In genomic region chr6:143578054-143578453, GRCh38 we compare ENCODE assay signal across 33 cellular contexts.
"Had no signal": no experiment of that assay in that cellular context is flagged by ENCODE, and none has a peak within 500 bp of the region (broad histone marks: within the 10 kb centered on the region; RNA-seq: fewer than 3 reads in every experiment).

No MANE protein-coding gene starts in this region.

- H3K36me3 ChIP-seq: adrenal gland, breast epithelium, Peyer's patch, WERI-Rb-1 had no signal

- H3K4me3 ChIP-seq: adrenal gland, body of pancreas, breast epithelium, Peyer's patch had no signal

- H3K9me3 ChIP-seq: adrenal gland, body of pancreas, breast epithelium, Peyer's patch had no signal

- H3K4me1 ChIP-seq: body of pancreas, breast epithelium, Peyer's patch had no signal

- H3K27ac ChIP-seq: adrenal gland, body of pancreas, breast epithelium, Peyer's patch, WERI-Rb-1 had no signal

- DNase-seq: activated CD4-positive, alpha-beta memory T cell treated with anti-CD3 and anti-CD28 coated beads for 36 hours; activated CD4-positive, alpha-beta T cell treated with anti-CD3 and anti-CD28 coated beads, Interleukin-2, amount 10 ng/mL, durations not matched to agents 7 days and 5 days; activated CD4-positive, CD25-positive, alpha-beta regulatory T cell; activated CD8-positive, alpha-beta memory T cell treated with anti-CD3 and anti-CD28 coated beads for 24 hours; activated gamma-delta T cell; activated naive CD4-positive, alpha-beta T cell treated with Interleukin-2 at 50 U/mL for 16 hours; activated T-cell treated with anti-CD3 and anti-CD28 coated beads, Interleukin-2, amount 50 U/mL, for 1 hour; activated T-cell treated with anti-CD3 and anti-CD28 coated beads, Interleukin-2, amount 50 U/mL, for 72 hours; adrenal gland; body of pancreas; caudate nucleus; NCI-H1048; NCI-H1105 treated with DMSO at 0.1 percent for 48 hours; NCI-H1436; NCI-H1694; NCI-H1930; NCI-H2081 treated with DMSO at 0.1 percent for 48 hours; NCI-H226; NCI-H510A; NCI-H526; NCI-H748 treated with DMSO at 0.1 percent for 48 hours; NK-92 treated with Interleukin-12 subunit alpha and Interleukin-12 subunit beta, amount 100 ng/mL, for 24 hours; PC-3; Peyer's patch; RPMI8226; SHP77 treated with DMSO at 0.1 percent for 48 hours; SW 1271; T-helper 1 cell; T1000; WERI-Rb-1 had no signal

- H3K27me3 ChIP-seq: adrenal gland, body of pancreas, breast epithelium, Peyer's patch had no signal

- H3K4me3 Mint-ChIP-seq: activated CD4-positive, alpha-beta memory T cell treated with anti-CD3 and anti-CD28 coated beads for 36 hours; activated CD4-positive, alpha-beta T cell treated with anti-CD3 and anti-CD28 coated beads, Interleukin-2, amount 10 ng/mL, durations not matched to agents 7 days and 5 days; activated T-cell treated with anti-CD3 and anti-CD28 coated beads, Interleukin-2, amount 50 U/mL, for 72 hours had no signal

- ATAC-seq: activated naive CD4-positive, alpha-beta T cell treated with anti-CD3 and anti-CD28 coated beads, Interleukin-2, amount 50 U/mL, for 72 hours; activated T-cell treated with anti-CD3 and anti-CD28 coated beads, Interleukin-2, amount 50 U/mL, for 72 hours; body of pancreas; PC-3 had no signal

- H3K27ac Mint-ChIP-seq: activated CD4-positive, alpha-beta memory T cell treated with anti-CD3 and anti-CD28 coated beads for 36 hours; activated CD4-positive, alpha-beta T cell treated with anti-CD3 and anti-CD28 coated beads, Interleukin-2, amount 10 ng/mL, durations not matched to agents 7 days and 5 days; activated T-helper 2 cell treated with anti-CD3 and anti-CD28 coated beads, Interferon-gamma antibody, Interleukin-2, Interleukin-4, amounts not matched to agents 10 μg/mL and 5 μg/mL and 100 μg/mL, durations not matched to agents 14 hours and 24 hours and 36 hours had no signal

- H3K27me3 Mint-ChIP-seq: activated CD4-positive, alpha-beta memory T cell treated with anti-CD3 and anti-CD28 coated beads for 36 hours; activated CD4-positive, alpha-beta T cell treated with anti-CD3 and anti-CD28 coated beads, Interleukin-2, amount 10 ng/mL, durations not matched to agents 7 days and 5 days had no signal

- H3K9me3 Mint-ChIP-seq: activated CD4-positive, alpha-beta memory T cell treated with anti-CD3 and anti-CD28 coated beads for 36 hours; activated CD4-positive, alpha-beta T cell treated with anti-CD3 and anti-CD28 coated beads, Interleukin-2, amount 10 ng/mL, durations not matched to agents 7 days and 5 days; activated naive CD4-positive, alpha-beta T cell treated with anti-CD3 and anti-CD28 coated beads, Interleukin-2, amount 50 U/mL, for 72 hours; activated T-cell treated with anti-CD3 and anti-CD28 coated beads, Interleukin-2, amount 50 U/mL, for 72 hours; activated T-helper 2 cell treated with anti-CD3 and anti-CD28 coated beads, Interferon-gamma antibody, Interleukin-2, Interleukin-4, amounts not matched to agents 10 μg/mL and 5 μg/mL and 100 μg/mL, durations not matched to agents 14 hours and 24 hours and 36 hours had no signal

- H3K36me3 Mint-ChIP-seq: activated CD4-positive, alpha-beta memory T cell treated with anti-CD3 and anti-CD28 coated beads for 36 hours; activated naive CD4-positive, alpha-beta T cell treated with anti-CD3 and anti-CD28 coated beads, Interleukin-2, amount 50 U/mL, for 72 hours had no signal
